Comparison of ENCODE assay signal across 16 cellular contexts in the genomic region with DNA sequence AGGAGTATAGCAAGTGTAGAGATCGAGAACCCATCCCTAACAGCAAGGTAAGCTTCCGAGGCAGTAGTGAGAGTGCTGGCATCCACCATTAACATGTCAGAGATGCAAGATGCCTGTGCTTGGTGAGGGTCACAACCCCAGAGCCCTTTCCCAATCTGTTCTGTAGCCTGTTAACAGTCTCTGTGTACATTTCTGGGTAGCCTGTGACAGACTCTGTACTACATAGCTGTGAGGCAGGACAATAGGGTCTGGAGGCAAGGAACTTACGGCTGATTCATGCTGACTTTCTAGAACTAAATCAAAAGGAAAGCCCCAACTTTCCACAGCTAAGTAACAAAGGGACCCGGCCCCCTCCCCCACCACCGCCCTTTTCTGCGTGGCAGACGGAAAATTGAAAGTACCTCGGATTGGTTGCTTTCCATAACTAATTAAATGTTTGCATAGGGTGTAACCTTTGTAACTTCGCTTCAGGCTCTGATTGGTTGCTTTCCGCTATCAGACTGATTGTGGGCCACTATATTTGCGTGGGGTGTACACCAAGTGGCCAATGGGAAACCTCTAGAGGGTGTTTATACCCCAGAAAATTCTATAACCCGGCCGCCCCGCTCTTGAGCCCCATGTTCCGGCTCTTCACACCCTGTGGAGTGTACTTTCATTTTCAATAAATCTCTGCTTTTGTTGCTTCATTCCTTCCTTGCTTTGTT. TPM values are rescaled to one million over a fixed set of nuclear protein-coding genes. Genes with fewer than 3 reads are reported as not detected.
DNase-seq lines count a peak whose midpoint lies in the region; ATAC-seq and TF ChIP-seq lines count a peak whose summit lies in the region.
"Had no signal": no experiment of that assay in that cellular context is flagged by ENCODE, and none has a peak within 500 bp of the region (broad histone marks: within the 10 kb centered on the region; RNA-seq: fewer than 3 reads in every experiment).

No MANE protein-coding gene starts in this region.

- no peak for DNase-seq in activated T-cell treated with anti-CD3 and anti-CD28 coated beads, Interleukin-2, amount 50 U/mL, for 72 hours
- no peak for DNase-seq in activated T-cell treated with anti-CD3 and anti-CD28 coated beads, Interleukin-2, amount 50 U/mL, for 1 hour
- DNase-seq in PC-9 = no peak
- no peak for DNase-seq in stimulated activated effector memory CD8-positive, alpha-beta T cell treated with anti-CD3 and anti-CD28 coated beads, Interleukin-12 subunit alpha, Interleukin-12 subunit beta, amount 100 ng/mL, for 72 hours (ENCODE audit: low spot score in 2 of 2)
- DNase-seq in body of pancreas = no peak
- no peak for DNase-seq in BE2C
- DNase-seq: ACHN; activated CD4-positive, CD25-positive, alpha-beta regulatory T cell; activated T-cell treated with anti-CD3 and anti-CD28 coated beads for 4 hours; amniotic stem cell; NCI-H2081 treated with DMSO at 0.1 percent for 48 hours; NK-92 treated with Interleukin-12 subunit alpha and Interleukin-12 subunit beta, amount 100 ng/mL, for 24 hours had no signal

- POLR2A ChIA-PET in PC-9 (lab: Charles Lee; ENCODE audit: unreplicated experiment) = no interaction called here

- peaks cover 11% of the 10 kb centered on the region for H3K4me1 ChIP-seq in PC-9 (replicated peaks; ENCODE audit: insufficient read depth)
- H3K4me1 ChIP-seq in body of pancreas = peaks cover 13% of the 10 kb centered on the region
- no peaks in the 10 kb centered on the region for H3K4me1 ChIP-seq in BE2C

- H3K4me3 ChIP-seq in PC-9 = no peak overlapping the region
- H3K4me3 ChIP-seq in body of pancreas = no peak overlapping the region
- no peak overlapping the region for H3K4me3 ChIP-seq in BE2C (ENCODE audit: low read depth, low read length)

- H3K27ac ChIP-seq in PC-9 = no peak overlapping the region
- H3K27ac ChIP-seq in body of pancreas = no peak overlapping the region
- H3K27ac ChIP-seq: coronary artery, HL-60 had no signal

- no peaks in the 10 kb centered on the region for H3K9me2 ChIP-seq in PC-9 (ENCODE audit: insufficient read depth)

- TF ChIP-seq CTCF in PC-9 (conservative IDR thresholded peaks at IDR 0.05) (no peak), body of pancreas (IDR thresholded peaks at IDR 0.05) (no peak), BE2C (IDR thresholded peaks at IDR 0.05; ENCODE audit: low read depth, low read length) (no peak)

- H3K4me3 Mint-ChIP-seq in activated T-cell treated with anti-CD3 and anti-CD28 coated beads, Interleukin-2, amount 50 U/mL, for 72 hours = peak overlapping the region; percentile 90 to 99
- H3K4me3 Mint-ChIP-seq in stimulated activated effector memory CD8-positive, alpha-beta T cell treated with anti-CD3 and anti-CD28 coated beads, Interleukin-12 subunit alpha, Interleukin-12 subunit beta, amount 100 ng/mL, for 72 hours = peak overlapping the region; percentile 82

- no peaks in the 10 kb centered on the region for H3K27me3 Mint-ChIP-seq in activated T-cell treated with anti-CD3 and anti-CD28 coated beads, Interleukin-2, amount 50 U/mL, for 72 hours (ENCODE audit: low read depth)

- H3K9me3 Mint-ChIP-seq in activated T-cell treated with anti-CD3 and anti-CD28 coated beads, Interleukin-2, amount 50 U/mL, for 72 hours = peaks cover 0 to 2% of the 10 kb centered on the region in 2 donors
- no peaks in the 10 kb centered on the region for H3K9me3 Mint-ChIP-seq in stimulated activated effector memory CD8-positive, alpha-beta T cell treated with anti-CD3 and anti-CD28 coated beads, Interleukin-12 subunit alpha, Interleukin-12 subunit beta, amount 100 ng/mL, for 72 hours

- no peak for ATAC-seq in activated T-cell treated with anti-CD3 and anti-CD28 coated beads, Interleukin-2, amount 50 U/mL, for 72 hours (replicated peaks in 1 of 2)
- ATAC-seq in esophagus mucosa (peak; percentile 21), GM21381 (IDR thresholded peaks at IDR 0.05; ENCODE audit: unreplicated experiment) (no peak), body of pancreas (no peak)
- no peak for ATAC-seq in stimulated activated effector memory CD8-positive, alpha-beta T cell treated with anti-CD3 and anti-CD28 coated beads, Interleukin-12 subunit alpha, Interleukin-12 subunit beta, amount 100 ng/mL, for 72 hours

- H3K36me3 Mint-ChIP-seq in activated T-cell treated with anti-CD3 and anti-CD28 coated beads, Interleukin-2, amount 50 U/mL, for 72 hours (ENCODE audit: insufficient read depth in 2 of 2) = peaks cover 4 to 6% of the 10 kb centered on the region in 2 donors
- H3K36me3 Mint-ChIP-seq in stimulated activated effector memory CD8-positive, alpha-beta T cell treated with anti-CD3 and anti-CD28 coated beads, Interleukin-12 subunit alpha, Interleukin-12 subunit beta, amount 100 ng/mL, for 72 hours = peaks cover 15% of the 10 kb centered on the region

- 90 to 91% methylated on average over 15 of the region's 15 CpGs for WGBS in body of pancreas, 2 donors

- H3K79me2 ChIP-seq in PC-9 (ENCODE audit: low read depth) = peaks cover 13% of the 10 kb centered on the region

- no peak for TF ChIP-seq POLR2A in body of pancreas (IDR thresholded peaks at IDR 0.05)

- H3K9me3 ChIP-seq in PC-9 (ENCODE audit: insufficient read depth, low read depth) = no peaks in the 10 kb centered on the region
- no peaks in the 10 kb centered on the region for H3K9me3 ChIP-seq in body of pancreas
- H3K9me3 ChIP-seq in BE2C = no peaks in the 10 kb centered on the region

- no peak overlapping the region for H3K4me2 ChIP-seq in PC-9

- peaks cover 10% of the 10 kb centered on the region for H3F3A ChIP-seq in PC-9 (ENCODE audit: insufficient read depth, low read depth)

- intact Hi-C loops in PC-9 (cut with micrococcal nuclease; ENCODE audit: unreplicated experiment) = no loop called here
- intact Hi-C loops in body of pancreas (cut with DNase I) = no loop called here

- BruUV-seq in PC-9 (replicated peaks; lab: Mats Ljungman, UMichigan) = no TSS peak

- H3K27me3 ChIP-seq in PC-9 (ENCODE audit: insufficient read depth, low read depth) (no peaks in the 10 kb centered on the region), body of pancreas (no peaks in the 10 kb centered on the region), BE2C (no peaks in the 10 kb centered on the region)

- H4K20me1 ChIP-seq in PC-9 (ENCODE audit: insufficient read depth) = no peaks in the 10 kb centered on the region

- 0 out of 2 replicates have a peak overlapping the region, but pooled peaks have one; percentile 57 for H2AFZ ChIP-seq in PC-9

- peak overlapping the region; percentile 4 for H3K27ac Mint-ChIP-seq in activated T-cell treated with anti-CD3 and anti-CD28 coated beads, Interleukin-2, amount 50 U/mL, for 72 hours
- peak overlapping the region; percentile 96 for H3K27ac Mint-ChIP-seq in stimulated activated effector memory CD8-positive, alpha-beta T cell treated with anti-CD3 and anti-CD28 coated beads, Interleukin-12 subunit alpha, Interleukin-12 subunit beta, amount 100 ng/mL, for 72 hours

- H3K4me1 Mint-ChIP-seq in activated T-cell treated with anti-CD3 and anti-CD28 coated beads, Interleukin-2, amount 50 U/mL, for 72 hours (ENCODE audit: low read depth) = peaks cover 66% of the 10 kb centered on the region
- peaks cover 47% of the 10 kb centered on the region for H3K4me1 Mint-ChIP-seq in stimulated activated effector memory CD8-positive, alpha-beta T cell treated with anti-CD3 and anti-CD28 coated beads, Interleukin-12 subunit alpha, Interleukin-12 subunit beta, amount 100 ng/mL, for 72 hours

- H3K36me3 ChIP-seq in PC-9 (ENCODE audit: low read depth) (no peaks in the 10 kb centered on the region), body of pancreas (replicated peaks in 1 of 2; ENCODE audit: insufficient read depth in 1 of 2, low read depth in 2 of 2) (no peaks in the 10 kb centered on the region), BE2C (no peaks in the 10 kb centered on the region)

- CTCF ChIA-PET in PC-9 (lab: Charles Lee) = no interaction called here

RNA-seq across cellular contexts. Expression of gene TMEM168, which starts 1.4 kb away (rescaled TPM):
- total RNA-seq in activated T-cell treated with anti-CD3 and anti-CD28 coated beads, Interleukin-2, amount 50 U/mL, for 72 hours = 10 to 100 TPM; 25.6 to 31.8 TPM
- total RNA-seq in PC-9 (2021) = 17.2 and 17.7 TPM in 2 replicates
- total RNA-seq in esophagus mucosa = 17.9 TPM
- total RNA-seq in body of pancreas = 10 to 100 TPM; 13.7 to 15.8 TPM
- 36.9 TPM for polyA plus RNA-seq in BE2C (2012; ENCODE audit: insufficient read depth, insufficient read length, low read depth)
